1 cellular context compared by ENCODE assay signal in the genomic region with DNA sequence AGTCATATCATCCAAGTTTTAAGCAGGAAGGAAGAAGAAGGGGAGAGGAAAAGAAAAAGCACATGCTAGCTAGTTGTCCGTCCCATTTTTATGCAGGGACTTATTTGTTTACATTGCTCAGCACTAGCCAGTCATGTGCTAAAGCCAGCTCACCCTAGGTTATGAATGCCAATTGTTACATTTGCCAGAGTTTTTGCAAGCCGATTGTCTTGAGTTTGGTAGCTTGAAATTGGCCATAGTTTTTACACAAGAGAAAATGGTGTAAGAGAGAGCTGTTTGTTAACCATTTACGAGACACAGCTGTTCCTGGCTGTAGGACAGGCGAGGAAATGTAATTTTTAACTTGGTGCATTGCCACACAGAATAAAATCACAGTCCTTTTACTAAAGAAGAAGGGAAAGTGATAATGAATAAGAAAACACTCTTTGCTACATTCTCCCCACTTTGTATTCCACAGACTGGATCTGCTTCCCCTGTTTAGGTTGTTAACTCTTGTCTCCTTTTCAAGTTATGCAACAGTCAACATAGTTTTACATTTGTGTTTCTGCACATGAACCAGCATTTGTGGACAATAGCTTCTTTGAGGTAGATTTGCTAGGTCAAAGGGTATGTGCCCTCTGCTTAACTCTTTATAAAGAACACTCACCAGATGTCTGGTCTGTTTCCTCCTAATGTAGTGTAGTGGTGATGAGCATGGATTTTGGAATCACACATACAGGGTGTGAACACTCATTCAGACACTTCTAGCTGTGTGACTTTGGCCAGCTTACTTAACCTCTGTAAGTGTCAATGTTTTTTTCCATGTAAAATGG.
TF ChIP-seq lines count a peak whose summit lies in the region.

No MANE protein-coding gene starts in this region.

TF ChIP-seq in HepG2, 621 proteins besides CTCF, POLR2A, EP300 and RAD21 (continued from another document and continues in another):
- TF ChIP-seq, protein P1, sequence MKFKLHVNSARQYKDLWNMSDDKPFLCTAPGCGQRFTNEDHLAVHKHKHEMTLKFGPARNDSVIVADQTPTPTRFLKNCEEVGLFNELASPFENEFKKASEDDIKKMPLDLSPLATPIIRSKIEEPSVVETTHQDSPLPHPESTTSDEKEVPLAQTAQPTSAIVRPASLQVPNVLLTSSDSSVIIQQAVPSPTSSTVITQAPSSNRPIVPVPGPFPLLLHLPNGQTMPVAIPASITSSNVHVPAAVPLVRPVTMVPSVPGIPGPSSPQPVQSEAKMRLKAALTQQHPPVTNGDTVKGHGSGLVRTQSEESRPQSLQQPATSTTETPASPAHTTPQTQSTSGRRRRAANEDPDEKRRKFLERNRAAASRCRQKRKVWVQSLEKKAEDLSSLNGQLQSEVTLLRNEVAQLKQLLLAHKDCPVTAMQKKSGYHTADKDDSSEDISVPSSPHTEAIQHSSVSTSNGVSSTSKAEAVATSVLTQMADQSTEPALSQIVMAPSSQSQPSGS (CRISPR knock-in tag; IDR thresholded peaks at IDR 0.05) = peak; percentile 77; the same call in 1 of the 2 replicates
- TF ChIP-seq ARID2 (CRISPR knock-in tag; IDR thresholded peaks at IDR 0.05; ENCODE audit: borderline replicate concordance) (0 out of 2 replicates have a peak, but pooled peaks have one; percentile 26), HOXA7 (CRISPR knock-in tag; IDR thresholded peaks at IDR 0.05) (no peak), ZNF670 (CRISPR knock-in tag; IDR thresholded peaks at IDR 0.05; ENCODE audit: borderline replicate concordance) (no peak), ATM (IDR thresholded peaks at IDR 0.05; ENCODE audit: borderline replicate concordance) (peak; percentile 40; the same call in 1 of the 2 replicates), SETDB1 (CRISPR knock-in tag; IDR thresholded peaks at IDR 0.05; ENCODE audit: borderline replicate concordance) (no peak), PHF8 (CRISPR knock-in tag; IDR thresholded peaks at IDR 0.05) (no peak), ZNF264 (CRISPR knock-in tag; IDR thresholded peaks at IDR 0.05) (0 out of 2 replicates have a peak, but pooled peaks have one; percentile 52), KAT8 (CRISPR knock-in tag; IDR thresholded peaks at IDR 0.05) (peak; percentile 67; the same call in 1 of the 2 replicates), SATB2 (CRISPR knock-in tag; IDR thresholded peaks at IDR 0.05) (0 out of 2 replicates have a peak, but pooled peaks have one; percentile 12), FOXO1 (CRISPR knock-in tag; IDR thresholded peaks at IDR 0.05) (peak; percentile 69; the same call in 1 of the 2 replicates), GTF2F1 (IDR thresholded peaks at IDR 0.05; ENCODE audit: low read length) (no peak), ZNF335 (CRISPR knock-in tag; IDR thresholded peaks at IDR 0.05) (no peak), CC2D1A (CRISPR knock-in tag; IDR thresholded peaks at IDR 0.05) (no peak), ELK4 (CRISPR knock-in tag; IDR thresholded peaks at IDR 0.05; ENCODE audit: borderline replicate concordance) (no peak), TOPORS (CRISPR knock-in tag; IDR thresholded peaks at IDR 0.05) (0 out of 2 replicates have a peak, but pooled peaks have one; percentile 62), ZBTB7B (CRISPR knock-in tag; IDR thresholded peaks at IDR 0.05) (peak; percentile 41; the same call in 1 of the 2 replicates), ZBTB37 (CRISPR knock-in tag; IDR thresholded peaks at IDR 0.05) (no peak; the same call in 1 of the 2 replicates), SOX6 (IDR thresholded peaks at IDR 0.05) (no peak), SOX6 (CRISPR knock-in tag; IDR thresholded peaks at IDR 0.05) (peak; percentile 98), KDM2A (CRISPR knock-in tag; IDR thresholded peaks at IDR 0.05; ENCODE audit: borderline replicate concordance, low read depth) (no peak), PHF20 (CRISPR knock-in tag; IDR thresholded peaks at IDR 0.05) (no peak), HOXD1 (CRISPR knock-in tag; IDR thresholded peaks at IDR 0.05) (no peak), REXO4 (CRISPR knock-in tag; IDR thresholded peaks at IDR 0.05; ENCODE audit: borderline replicate concordance) (no peak), ZNF431 (CRISPR knock-in tag; IDR thresholded peaks at IDR 0.05; ENCODE audit: borderline replicate concordance, low read depth) (no peak), ZNF614 (CRISPR knock-in tag; IDR thresholded peaks at IDR 0.05; ENCODE audit: borderline replicate concordance) (0 out of 2 replicates have a peak, but pooled peaks have one; percentile 18), ZNF260 (CRISPR knock-in tag; IDR thresholded peaks at IDR 0.05; ENCODE audit: borderline replicate concordance, low read depth) (no peak), NR2C2 (CRISPR knock-in tag; IDR thresholded peaks at IDR 0.05; ENCODE audit: borderline replicate concordance) (peak; percentile 85), ZNF619 (CRISPR knock-in tag; IDR thresholded peaks at IDR 0.05) (no peak), ZNF512 (CRISPR knock-in tag; IDR thresholded peaks at IDR 0.05) (no peak), KLF16 (CRISPR knock-in tag; IDR thresholded peaks at IDR 0.05) (peak in 1 of 2 experiments; percentile 68; a peak in 1 of 4 replicates), ZSCAN29 (CRISPR knock-in tag; conservative IDR thresholded peaks at IDR 0.05) (peak; percentile 73; the same call in 1 of the 2 replicates), ZNF34 (CRISPR knock-in tag; IDR thresholded peaks at IDR 0.05; ENCODE audit: borderline replicate concordance) (no peak), ZNF687 (CRISPR knock-in tag; IDR thresholded peaks at IDR 0.05) (no peak), ZNF33A (CRISPR knock-in tag; IDR thresholded peaks at IDR 0.05; ENCODE audit: borderline replicate concordance) (no peak), HDAC6 (IDR thresholded peaks at IDR 0.05; ENCODE audit: low read depth, low read length) (no peak)
- TF ChIP-seq, protein P2, sequence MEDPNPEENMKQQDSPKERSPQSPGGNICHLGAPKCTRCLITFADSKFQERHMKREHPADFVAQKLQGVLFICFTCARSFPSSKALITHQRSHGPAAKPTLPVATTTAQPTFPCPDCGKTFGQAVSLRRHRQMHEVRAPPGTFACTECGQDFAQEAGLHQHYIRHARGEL (CRISPR knock-in tag; IDR thresholded peaks at IDR 0.05) = no peak
- TF ChIP-seq, protein P3, sequence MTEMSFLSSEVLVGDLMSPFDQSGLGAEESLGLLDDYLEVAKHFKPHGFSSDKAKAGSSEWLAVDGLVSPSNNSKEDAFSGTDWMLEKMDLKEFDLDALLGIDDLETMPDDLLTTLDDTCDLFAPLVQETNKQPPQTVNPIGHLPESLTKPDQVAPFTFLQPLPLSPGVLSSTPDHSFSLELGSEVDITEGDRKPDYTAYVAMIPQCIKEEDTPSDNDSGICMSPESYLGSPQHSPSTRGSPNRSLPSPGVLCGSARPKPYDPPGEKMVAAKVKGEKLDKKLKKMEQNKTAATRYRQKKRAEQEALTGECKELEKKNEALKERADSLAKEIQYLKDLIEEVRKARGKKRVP (CRISPR knock-in tag; IDR thresholded peaks at IDR 0.05) = peak in 1 of 2 experiments; percentile 10; a peak in 1 of 4 replicates
- TF ChIP-seq, protein P4, sequence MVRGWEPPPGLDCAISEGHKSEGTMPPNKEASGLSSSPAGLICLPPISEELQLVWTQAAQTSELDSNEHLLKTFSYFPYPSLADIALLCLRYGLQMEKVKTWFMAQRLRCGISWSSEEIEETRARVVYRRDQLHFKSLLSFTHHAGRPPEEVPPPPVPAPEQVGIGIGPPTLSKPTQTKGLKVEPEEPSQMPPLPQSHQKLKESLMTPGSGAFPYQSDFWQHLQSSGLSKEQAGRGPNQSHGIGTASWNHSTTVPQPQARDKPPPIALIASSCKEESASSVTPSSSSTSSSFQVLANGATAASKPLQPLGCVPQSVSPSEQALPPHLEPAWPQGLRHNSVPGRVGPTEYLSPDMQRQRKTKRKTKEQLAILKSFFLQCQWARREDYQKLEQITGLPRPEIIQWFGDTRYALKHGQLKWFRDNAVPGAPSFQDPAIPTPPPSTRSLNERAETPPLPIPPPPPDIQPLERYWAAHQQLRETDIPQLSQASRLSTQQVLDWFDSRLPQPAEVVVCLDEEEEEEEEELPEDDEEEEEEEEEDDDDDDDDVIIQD (CRISPR knock-in tag; IDR thresholded peaks at IDR 0.05; ENCODE audit: low read depth) = peak; percentile 88; the same call in 1 of the 2 replicates
- TF ChIP-seq, protein P5, sequence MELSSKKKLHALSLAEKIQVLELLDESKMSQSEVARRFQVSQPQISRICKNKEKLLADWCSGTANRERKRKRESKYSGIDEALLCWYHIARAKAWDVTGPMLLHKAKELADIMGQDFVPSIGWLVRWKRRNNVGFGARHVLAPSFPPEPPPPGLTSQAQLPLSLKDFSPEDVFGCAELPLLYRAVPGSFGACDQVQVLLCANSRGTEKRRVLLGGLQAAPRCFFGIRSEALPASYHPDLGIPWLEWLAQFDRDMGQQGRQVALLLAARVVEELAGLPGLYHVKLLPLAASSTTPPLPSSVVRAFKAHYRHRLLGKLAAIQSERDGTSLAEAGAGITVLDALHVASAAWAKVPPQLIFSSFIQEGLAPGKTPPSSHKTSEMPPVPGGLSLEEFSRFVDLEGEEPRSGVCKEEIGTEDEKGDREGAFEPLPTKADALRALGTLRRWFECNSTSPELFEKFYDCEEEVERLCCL (CRISPR knock-in tag; IDR thresholded peaks at IDR 0.05; ENCODE audit: borderline replicate concordance) = no peak
- TF ChIP-seq, protein P6, sequence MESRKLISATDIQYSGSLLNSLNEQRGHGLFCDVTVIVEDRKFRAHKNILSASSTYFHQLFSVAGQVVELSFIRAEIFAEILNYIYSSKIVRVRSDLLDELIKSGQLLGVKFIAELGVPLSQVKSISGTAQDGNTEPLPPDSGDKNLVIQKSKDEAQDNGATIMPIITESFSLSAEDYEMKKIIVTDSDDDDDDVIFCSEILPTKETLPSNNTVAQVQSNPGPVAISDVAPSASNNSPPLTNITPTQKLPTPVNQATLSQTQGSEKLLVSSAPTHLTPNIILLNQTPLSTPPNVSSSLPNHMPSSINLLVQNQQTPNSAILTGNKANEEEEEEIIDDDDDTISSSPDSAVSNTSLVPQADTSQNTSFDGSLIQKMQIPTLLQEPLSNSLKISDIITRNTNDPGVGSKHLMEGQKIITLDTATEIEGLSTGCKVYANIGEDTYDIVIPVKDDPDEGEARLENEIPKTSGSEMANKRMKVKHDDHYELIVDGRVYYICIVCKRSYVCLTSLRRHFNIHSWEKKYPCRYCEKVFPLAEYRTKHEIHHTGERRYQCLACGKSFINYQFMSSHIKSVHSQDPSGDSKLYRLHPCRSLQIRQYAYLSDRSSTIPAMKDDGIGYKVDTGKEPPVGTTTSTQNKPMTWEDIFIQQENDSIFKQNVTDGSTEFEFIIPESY (CRISPR knock-in tag; IDR thresholded peaks at IDR 0.05) = no peak
